ENCODE assay signal across 8 cellular contexts in the genomic region with DNA sequence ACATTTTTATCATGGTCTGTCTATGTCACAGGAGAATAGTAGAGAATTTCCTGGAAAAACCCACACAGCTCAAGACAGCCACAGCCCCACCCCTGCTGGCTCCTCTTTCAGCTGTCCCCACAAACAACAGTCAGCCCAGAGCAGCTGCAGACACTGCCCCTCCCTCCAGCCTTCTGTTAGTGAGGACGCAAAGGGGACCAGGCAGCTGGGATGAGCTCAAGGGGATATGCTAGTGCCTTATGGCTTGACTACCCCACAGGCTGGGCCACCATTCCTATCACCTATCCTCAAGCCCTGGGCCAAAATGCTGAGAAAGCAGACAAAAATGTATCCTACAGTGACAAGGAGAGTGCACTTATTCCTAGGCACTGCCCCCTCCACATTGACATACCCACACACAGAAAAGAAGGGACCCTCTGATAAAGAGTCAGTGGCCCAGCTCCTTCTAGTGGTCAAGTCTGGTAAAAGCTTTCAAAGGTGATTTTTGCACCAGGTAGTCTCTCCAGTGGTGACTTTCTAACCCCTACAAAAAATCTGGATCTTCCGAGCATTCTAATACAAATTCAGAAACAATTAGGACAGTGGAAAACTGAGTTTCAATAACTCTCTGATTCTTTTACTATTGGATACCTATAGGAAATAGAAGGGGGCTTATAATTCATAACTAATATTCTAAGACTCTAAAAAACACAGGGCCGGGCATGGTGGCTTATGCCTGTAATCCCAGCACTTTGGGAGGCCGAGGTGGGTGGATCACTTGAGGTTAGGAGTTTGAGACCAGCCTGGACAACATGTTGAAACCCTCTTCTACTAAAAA. TPM values are rescaled to one million over a fixed set of nuclear protein-coding genes. Genes with fewer than 3 reads are reported as not detected.
DNase-seq lines count a peak whose midpoint lies in the region; ATAC-seq and TF ChIP-seq lines count a peak whose summit lies in the region.

No MANE protein-coding gene starts in this region.

- TF ChIP-seq CTCF in brain microvascular endothelial cell (IDR thresholded peaks at IDR 0.05; ENCODE audit: low read depth, low read length, missing control alignments) (peak; percentile 78), lower leg skin (IDR thresholded peaks at IDR 0.05) (no peak), vagina (IDR thresholded peaks at IDR 0.05) (no peak)

- H3K36me3 ChIP-seq in brain microvascular endothelial cell (replicated peaks), result no peaks in the 10 kb centered on the region
- no peaks in the 10 kb centered on the region for H3K36me3 ChIP-seq in vagina

- in situ Hi-C loops in brain microvascular endothelial cell (cut with HindIII; ENCODE audit: low pct_ligation_motif_present, low sequenced_read_pairs), result no loop called here

- peaks cover 44% of the 10 kb centered on the region for H3K4me1 ChIP-seq in vagina

- no peak overlapping the region for H3K4me3 ChIP-seq in brain microvascular endothelial cell (ENCODE audit: low read depth, low read length)
- no peak overlapping the region for H3K4me3 ChIP-seq in lower leg skin (ENCODE audit: low read depth, poor library complexity, severe bottlenecking)
- no peak overlapping the region for H3K4me3 ChIP-seq in vagina

- H3K27me3 ChIP-seq in brain microvascular endothelial cell (replicated peaks), result no peaks in the 10 kb centered on the region
- no peaks in the 10 kb centered on the region for H3K27me3 ChIP-seq in vagina

- peak; percentile 12 for DNase-seq in activated CD4-positive, alpha-beta T cell treated with anti-CD3 and anti-CD28 coated beads for 48 hours
- no peak for DNase-seq in activated CD4-positive, alpha-beta T cell treated with anti-CD3 and anti-CD28 coated beads for 4 hours
- DNase-seq in NCI-H510A (lab: John Stamatoyannopoulos, UW) (peak; percentile 34), brain microvascular endothelial cell (no peak), lower leg skin (ENCODE audit: low spot score in 2 of 2) (peak; percentile 29 to 89), vagina (ENCODE audit: extremely low spot score in 2 of 2) (no peak), AG08396 (ENCODE audit: low spot score) (no peak)

- no peak for ATAC-seq in HG02884 (IDR thresholded peaks at IDR 0.05; ENCODE audit: unreplicated experiment)

- H3K9me3 ChIP-seq in vagina, result no peaks in the 10 kb centered on the region

- intact Hi-C loops in lower leg skin (cut with DNase I; ENCODE audit: low total_unique reads) (no loop called here), vagina (cut with DNase I) (no loop called here)

- TF ChIP-seq POLR2A in lower leg skin (IDR thresholded peaks at IDR 0.05) (no peak), vagina (IDR thresholded peaks at IDR 0.05) (no peak)

- no peak overlapping the region for H3K27ac ChIP-seq in brain microvascular endothelial cell
- peak overlapping the region; percentile 85 for H3K27ac ChIP-seq in vagina

- WGBS in lower leg skin, 2 donors, result 63 to 67% methylated on average over 4 of the region's 4 CpGs

RNA-seq across cellular contexts. Expression of gene MAP1A, which starts 3.0 kb away (rescaled TPM):
- 1 to 10 TPM; 2.3 to 6.7 (median 3.8) TPM for total RNA-seq in lower leg skin
- 16.9 TPM for total RNA-seq in vagina

RNA-seq across cellular contexts. Expression of gene TP53BP1, which starts 21.5 kb away (rescaled TPM):
- total RNA-seq in lower leg skin (10 to 100 TPM; 13.0 to 17.9 (median 16.9) TPM), vagina (44.9 TPM)

Comparison
In these comparisons a context has a peak if more than half of its experiments do, and no peak if none do; other contexts are left out.
1. DNase-seq: peak in activated CD4-positive, alpha-beta T cell treated with anti-CD3 and anti-CD28 coated beads for 48 hours (single experiment), NCI-H510A (single experiment) and lower leg skin (2 of 2); none in activated CD4-positive, alpha-beta T cell treated with anti-CD3 and anti-CD28 coated beads for 4 hours (0 of 2), brain microvascular endothelial cell (single experiment), vagina (0 of 2) and AG08396 (single experiment).